26 cellular contexts compared by ENCODE assay signal in the genomic region with DNA sequence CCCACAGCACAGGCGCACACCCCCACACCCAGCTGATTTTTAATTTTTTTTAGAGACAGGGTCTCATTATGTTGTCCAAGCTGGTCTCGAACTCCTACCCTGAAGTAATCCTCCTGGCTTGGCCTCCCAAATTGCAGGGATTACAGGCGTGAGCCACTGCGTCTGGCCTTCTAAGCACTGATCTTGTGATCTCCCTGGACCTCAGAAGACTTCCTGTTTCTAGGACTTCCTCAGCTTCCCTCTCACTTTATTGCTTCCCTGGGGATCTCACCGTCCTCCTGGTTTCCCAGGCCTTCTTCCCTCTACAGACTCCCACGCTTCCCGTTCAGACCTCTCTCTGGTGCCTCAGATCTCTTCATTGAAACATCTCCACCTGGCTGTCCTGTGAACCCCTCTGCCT. TPM values are rescaled to one million over a fixed set of nuclear protein-coding genes. Genes with fewer than 3 reads are reported as not detected.
A peak's percentile ranks its signal among the peaks of the same experiment; 100 is the strongest.
DNase-seq lines count a peak whose midpoint lies in the region; ATAC-seq, FAIRE-seq and TF ChIP-seq lines count a peak whose summit lies in the region.
"Had no signal": no experiment of that assay in that cellular context is flagged by ENCODE, and none has a peak within 500 bp of the region (broad histone marks: within the 10 kb centered on the region; RNA-seq: fewer than 3 reads in every experiment).

No MANE protein-coding gene starts in this region.

- H4K20me1 ChIP-seq in K562 (replicated peaks; ENCODE audit: control insufficient read depth, insufficient read depth, low read length), result no peaks in the 10 kb centered on the region

- FAIRE-seq in K562 (lab: Jason Lieb, UNC), result no peak
- FAIRE-seq: A204.1, GM12878, HepG2 had no signal

- H3K4me1 ChIP-seq in K562 (replicated peaks in 1 of 2; ENCODE audit: control insufficient read depth in 2 of 2, insufficient read depth in 2 of 2, low read length in 2 of 2), result no peaks in the 10 kb centered on the region; a peak in 1 of 5 replicates
- H3K4me1 ChIP-seq in upper lobe of right lung, result no peaks in the 10 kb centered on the region
- no peaks in the 10 kb centered on the region for H3K4me1 ChIP-seq in ovary (ENCODE audit: insufficient read depth)

- peaks cover 6% of the 10 kb centered on the region for H3K4me1 Mint-ChIP-seq in activated CD8-positive, alpha-beta memory T cell treated with anti-CD3 and anti-CD28 coated beads, Interleukin-2, amount 10 ng/mL, durations not matched to agents 7 days and 5 days
- peaks cover 2% of the 10 kb centered on the region for H3K4me1 Mint-ChIP-seq in glutamatergic neuron (ENCODE audit: low read depth, unreplicated experiment)
- H3K4me1 Mint-ChIP-seq in CD4-positive, alpha-beta T cell (ENCODE audit: low read depth), result peaks cover 4% of the 10 kb centered on the region

- no peaks in the 10 kb centered on the region for H3K9me1 ChIP-seq in K562 (ENCODE audit: control insufficient read depth, insufficient read depth, low read length)

- H3K4me3 ChIP-seq in K562 (no peak overlapping the region), upper lobe of right lung (no peak overlapping the region), ovary (no peak overlapping the region)
- H3K4me3 ChIP-seq: GM12878 had no signal

- H3K36me3 Mint-ChIP-seq in activated CD8-positive, alpha-beta memory T cell treated with anti-CD3 and anti-CD28 coated beads, Interleukin-2, amount 10 ng/mL, durations not matched to agents 7 days and 5 days, result peaks cover 12% of the 10 kb centered on the region
- no peaks in the 10 kb centered on the region for H3K36me3 Mint-ChIP-seq in glutamatergic neuron (ENCODE audit: unreplicated experiment)
- H3K36me3 Mint-ChIP-seq in CD4-positive, alpha-beta T cell (ENCODE audit: low read depth), result peaks cover 48% of the 10 kb centered on the region

- no TSS peak for BruUV-seq in K562 (replicated peaks; lab: Mats Ljungman, UMichigan)

- no peaks in the 10 kb centered on the region for H3K9me3 Mint-ChIP-seq in activated CD8-positive, alpha-beta memory T cell treated with anti-CD3 and anti-CD28 coated beads, Interleukin-2, amount 10 ng/mL, durations not matched to agents 7 days and 5 days (ENCODE audit: low read depth)
- H3K9me3 Mint-ChIP-seq in glutamatergic neuron (ENCODE audit: unreplicated experiment), result no peaks in the 10 kb centered on the region
- no peaks in the 10 kb centered on the region for H3K9me3 Mint-ChIP-seq in CD4-positive, alpha-beta T cell
- H3K9me3 Mint-ChIP-seq: HFFc6 had no signal

- H3K27ac ChIP-seq in K562 (ENCODE audit: extremely low read depth, low read depth, low read length) (no peak overlapping the region), upper lobe of right lung (no peak overlapping the region), ovary (no peak overlapping the region)
- no peak overlapping the region for H3K27ac ChIP-seq in CD4-positive, alpha-beta T cell (ENCODE audit: low read depth, low read length)
- H3K27ac ChIP-seq: C4-2B, HL-60 had no signal

- ATAC-seq in activated CD8-positive, alpha-beta memory T cell treated with anti-CD3 and anti-CD28 coated beads, Interleukin-2, amount 10 ng/mL, durations not matched to agents 7 days and 5 days, result no peak
- ATAC-seq in K562 (no peak), upper lobe of right lung (peak; percentile 73)
- no peak for ATAC-seq in CD4-positive, alpha-beta T cell (ENCODE audit: poor library complexity)
- ATAC-seq: GM12878, HepG2, Panc1 had no signal

- in situ Hi-C loops in K562 (cut with MboI), result no loop called here

- TF ChIP-seq EP300 in K562 (IDR thresholded peaks at IDR 0.05; ENCODE audit: low read length) (no peak), ovary (IDR thresholded peaks at IDR 0.05) (no peak)

- no peak overlapping the region for H2AFZ ChIP-seq in K562 (ENCODE audit: low read depth, low read length)

- TF ChIP-seq CTCF in K562 (IDR thresholded peaks at IDR 0.05 in 2 of 3, conservative IDR thresholded peaks at IDR 0.05 in 1 of 3; ENCODE audit: insufficient read depth in 2 of 3, low read depth in 1 of 3, low read length in 3 of 3) (no peak), glutamatergic neuron (IDR thresholded peaks at IDR 0.05; ENCODE audit: partially characterized antibody, unreplicated experiment) (no peak), upper lobe of right lung (IDR thresholded peaks at IDR 0.05) (no peak), ovary (IDR thresholded peaks at IDR 0.05) (no peak)
- no peak for TF ChIP-seq CTCF in CD4-positive, alpha-beta T cell (IDR thresholded peaks at IDR 0.05)

- H3K79me2 ChIP-seq in K562 (ENCODE audit: control insufficient read depth, insufficient read depth, low read length), result no peaks in the 10 kb centered on the region

- CTCF ChIA-PET in activated CD8-positive, alpha-beta memory T cell treated with anti-CD3 and anti-CD28 coated beads, Interleukin-2, amount 10 ng/mL, durations not matched to agents 7 days and 5 days (lab: Charles Lee), result no interaction called here
- CTCF ChIA-PET in K562 (lab: Yijun Ruan, JAX; ENCODE audit: low intra/inter-chr PET ratio), result no interaction called here
- CTCF ChIA-PET in CD4-positive, alpha-beta T cell (lab: Charles Lee), result no interaction called here

- TF ChIP-seq RAD21 in K562 (CRISPR knock-in tag; conservative IDR thresholded peaks at IDR 0.05 in 1 of 2, IDR thresholded peaks at IDR 0.05 in 1 of 2), result no peak

- H3K36me3 ChIP-seq in K562 (ENCODE audit: control insufficient read depth, insufficient read depth, low read length) (peaks cover 9% of the 10 kb centered on the region; the same call in 1 of the 3 replicates), upper lobe of right lung (peaks cover 29% of the 10 kb centered on the region), ovary (no peaks in the 10 kb centered on the region)

- POLR2A ChIA-PET in K562 (lab: Yijun Ruan, JAX), result interaction anchor here (0.7 kb wide), 1 partner anchor 433 kb away, joined by 5 read pairs; no protein-coding TSS in a partner anchor
- POLR2A ChIA-PET in CD4-positive, alpha-beta T cell (lab: Charles Lee), result interaction anchor here (0.6 kb wide), 1 partner anchor 49 kb away, joined by 3 read pairs; no protein-coding TSS in a partner anchor

- intact Hi-C loops in K562 (cut with micrococcal nuclease), result no loop called here
- intact Hi-C loops in upper lobe of right lung (cut with DNase I), result no loop called here
- intact Hi-C loops in ovary (cut with DNase I), result no loop called here
- intact Hi-C loops in CD4-positive, alpha-beta T cell (cut with DNase I, micrococcal nuclease), result no loop called here

- 80% methylated on average over 4 of the region's 7 CpGs for WGBS in K562 (ENCODE audit: insufficient coverage, low coverage, missing lambda C conversion rate)
- 84 to 88% (median 86%) methylated on average over 7 of the region's 7 CpGs for WGBS in ovary, 3 donors

- H3K4me2 ChIP-seq in K562 (ENCODE audit: insufficient read depth, low read length), result no peak overlapping the region

- H3K9ac ChIP-seq in K562 (ENCODE audit: insufficient read depth in 1 of 2, low read depth in 2 of 2, low read length in 2 of 2), result no peak overlapping the region

- H3K4me3 Mint-ChIP-seq in activated CD8-positive, alpha-beta memory T cell treated with anti-CD3 and anti-CD28 coated beads, Interleukin-2, amount 10 ng/mL, durations not matched to agents 7 days and 5 days, result no peak overlapping the region
- no peak overlapping the region for H3K4me3 Mint-ChIP-seq in glutamatergic neuron (ENCODE audit: unreplicated experiment)
- no peak overlapping the region for H3K4me3 Mint-ChIP-seq in CD4-positive, alpha-beta T cell
- H3K4me3 Mint-ChIP-seq: HFFc6 had no signal

- H3K27ac Mint-ChIP-seq in activated CD8-positive, alpha-beta memory T cell treated with anti-CD3 and anti-CD28 coated beads, Interleukin-2, amount 10 ng/mL, durations not matched to agents 7 days and 5 days, result peak overlapping the region; percentile 17
- peak overlapping the region; percentile 18 for H3K27ac Mint-ChIP-seq in glutamatergic neuron (ENCODE audit: unreplicated experiment)
- no peak overlapping the region for H3K27ac Mint-ChIP-seq in CD4-positive, alpha-beta T cell
- H3K27ac Mint-ChIP-seq: HFFc6 had no signal

- H3K9me3 ChIP-seq in K562 (replicated peaks; ENCODE audit: control insufficient read depth, insufficient read depth, low read depth, low read length), result no peaks in the 10 kb centered on the region
- H3K9me3 ChIP-seq in upper lobe of right lung, result no peaks in the 10 kb centered on the region
- H3K9me3 ChIP-seq in ovary, result no peaks in the 10 kb centered on the region
- H3K9me3 ChIP-seq in CD4-positive, alpha-beta T cell (ENCODE audit: control insufficient read depth, low read length), result no peaks in the 10 kb centered on the region

- no peaks in the 10 kb centered on the region for H3K27me3 Mint-ChIP-seq in activated CD8-positive, alpha-beta memory T cell treated with anti-CD3 and anti-CD28 coated beads, Interleukin-2, amount 10 ng/mL, durations not matched to agents 7 days and 5 days
- peaks cover 6% of the 10 kb centered on the region for H3K27me3 Mint-ChIP-seq in glutamatergic neuron (ENCODE audit: unreplicated experiment)
- no peaks in the 10 kb centered on the region for H3K27me3 Mint-ChIP-seq in CD4-positive, alpha-beta T cell

- no peak for DNase-seq in activated CD8-positive, alpha-beta memory T cell treated with anti-CD3 and anti-CD28 coated beads, Interleukin-2, amount 10 ng/mL, durations not matched to agents 7 days and 5 days
- no peak for DNase-seq in activated CD8-positive, alpha-beta memory T cell treated with anti-CD3 and anti-CD28 coated beads, Interleukin-2, amount 50 U/mL, for 48 hours
- DNase-seq in K562 (ENCODE audit: extremely low read depth in 1 of 4, low spot score in 3 of 4) (no peak), glutamatergic neuron (no peak), upper lobe of right lung (no peak), ovary (no peak), NCI-H1105 treated with DMSO at 0.1 percent for 48 hours (lab: John Stamatoyannopoulos, UW) (no peak)
- no peak for DNase-seq in CD4-positive, alpha-beta T cell
- DNase-seq: COR-L47, DMS79, H7, HFFc6, KBM-7, MM.1S, NCI-H1048, NCI-H1436 treated with DMSO at 0.1 percent for 48 hours, NCI-H1930, NCI-H2227 treated with DMSO at 0.1 percent for 48 hours, NCI-H524, NCI-H82 had no signal

- H3K27me3 ChIP-seq in K562 (ENCODE audit: control insufficient read depth in 2 of 2, insufficient read depth in 2 of 2, low read length in 2 of 2), result no peaks in the 10 kb centered on the region
- H3K27me3 ChIP-seq in upper lobe of right lung, result no peaks in the 10 kb centered on the region
- H3K27me3 ChIP-seq in ovary, result no peaks in the 10 kb centered on the region
- H3K27me3 ChIP-seq in CD4-positive, alpha-beta T cell (ENCODE audit: control insufficient read depth, insufficient read depth, low read length), result no peaks in the 10 kb centered on the region

- no peak for TF ChIP-seq POLR2A in K562 (conservative IDR thresholded peaks at IDR 0.05)
- no peak for TF ChIP-seq POLR2A in ovary (IDR thresholded peaks at IDR 0.05)

RNA-seq across cellular contexts. Expression of a gene that starts 13.8 kb away (rescaled TPM):
- total RNA-seq in activated CD8-positive, alpha-beta memory T cell treated with anti-CD3 and anti-CD28 coated beads, Interleukin-2, amount 10 ng/mL, durations not matched to agents 7 days and 5 days, result 10 to 100 TPM; 11.9 to 13.5 TPM
- total RNA-seq in K562 (2011; cell fraction: chromatin; rRNA removed; ENCODE audit: low replicate concordance), result 28.7 and 36.1 TPM in 2 replicates
- total RNA-seq in K562 (2011; cell fraction: nucleolus; rRNA removed), result 12.0 and 18.5 TPM in 2 replicates
- 18.0 and 21.4 TPM in 2 replicates for total RNA-seq in K562 (2011; cell fraction: nucleoplasm; rRNA removed)
- total RNA-seq in K562 (2014; rRNA removed), result 6.1 and 6.6 TPM in 2 replicates
- 5.2 and 5.3 TPM in 2 replicates for total RNA-seq in K562 (2014; rRNA removed; fragmentation: Illumina TruSeq; extraction: Trizol)
- total RNA-seq in K562 (2015; rRNA removed; fragmentation: Illumina TruSeq; extraction: Trizol), result 5.1 and 5.7 TPM in 2 replicates
- 6.6 and 8.4 TPM in 2 replicates for total RNA-seq in K562 (2021)
- polyA plus RNA-seq in K562 (2011; rRNA removed), result 7.7 and 8.4 TPM in 2 replicates
- 5.6 and 5.7 TPM in 2 replicates for polyA plus RNA-seq in K562 (2011; cell fraction: cytosol; rRNA removed)
- 16.9 and 27.9 TPM in 2 replicates for polyA plus RNA-seq in K562 (2011; cell fraction: nucleus; rRNA removed)
- 4.0 and 6.3 TPM in 2 replicates for polyA plus RNA-seq in K562 (2012)
- polyA plus RNA-seq in K562 (2014; fragmentation: Illumina TruSeq; extraction: Trizol), result 5.1 and 6.3 TPM in 2 replicates
- polyA plus RNA-seq in K562 (2014; fragmentation: Nextera tagmentation; extraction: Ambion mirVana), result 1 to 10 TPM in 1 of 2 experiments, under 1 TPM in 1; 0.42 to 1.0 TPM
- 8.4 and 8.6 TPM in 2 replicates for polyA plus RNA-seq in K562 (2014; rRNA removed)
- polyA minus RNA-seq in K562 (2011; rRNA and poly(A)+ RNA removed), result 5.9 and 6.7 TPM in 2 replicates
- 3.0 and 7.6 TPM in 2 replicates for polyA minus RNA-seq in K562 (2011; cell fraction: cytosol; rRNA and poly(A)+ RNA removed)
- 6.0 and 6.1 TPM in 2 replicates for polyA minus RNA-seq in K562 (2011; cell fraction: nucleus; rRNA and poly(A)+ RNA removed)
- total RNA-seq in glutamatergic neuron (ENCODE audit: unreplicated experiment), result 13.6 TPM
- total RNA-seq in upper lobe of right lung, result 10.1 TPM
- total RNA-seq in ovary, result 10 to 100 TPM in 6 of 7 donors, 1 to 10 TPM in 1; 9.8 to 14.9 (median 12.6) TPM
- 10 to 100 TPM in 1 of 2 donors, 1 to 10 TPM in 1; 6.4 to 11.2 TPM for polyA plus RNA-seq in ovary
- 10 to 100 TPM; 25.4 to 28.1 TPM for total RNA-seq in CD4-positive, alpha-beta T cell

RNA-seq across cellular contexts. Expression of a gene that starts 28.4 kb away (rescaled TPM):
- total RNA-seq in activated CD8-positive, alpha-beta memory T cell treated with anti-CD3 and anti-CD28 coated beads, Interleukin-2, amount 10 ng/mL, durations not matched to agents 7 days and 5 days, result 1 to 10 TPM; 3.2 to 3.6 TPM
- total RNA-seq in K562 (2011; cell fraction: chromatin; rRNA removed; ENCODE audit: low replicate concordance), result 15.0 and 20.7 TPM in 2 replicates
- total RNA-seq in K562 (2011; cell fraction: nucleolus; rRNA removed), result 12.2 and 12.3 TPM in 2 replicates
- total RNA-seq in K562 (2011; cell fraction: nucleoplasm; rRNA removed), result 14.4 and 17.2 TPM in 2 replicates
- total RNA-seq in K562 (2014; rRNA removed), result 5.8 and 7.2 TPM in 2 replicates
- total RNA-seq in K562 (2014; rRNA removed; fragmentation: Illumina TruSeq; extraction: Trizol), result 5.2 and 5.3 TPM in 2 replicates
- 4.6 and 5.3 TPM in 2 replicates for total RNA-seq in K562 (2015; rRNA removed; fragmentation: Illumina TruSeq; extraction: Trizol)
- total RNA-seq in K562 (2021), result 4.9 TPM in 2 replicates
- 4.3 and 6.2 TPM in 2 replicates for polyA plus RNA-seq in K562 (2011; rRNA removed)
- 3.4 and 4.0 TPM in 2 replicates for polyA plus RNA-seq in K562 (2011; cell fraction: cytosol; rRNA removed)
- polyA plus RNA-seq in K562 (2011; cell fraction: nucleus; rRNA removed), result 16.6 and 29.5 TPM in 2 replicates
- polyA plus RNA-seq in K562 (2012), result 4.5 and 6.4 TPM in 2 replicates
- polyA plus RNA-seq in K562 (2014; fragmentation: Illumina TruSeq; extraction: Trizol), result 3.6 and 7.5 TPM in 2 replicates
- polyA plus RNA-seq in K562 (2014; fragmentation: Nextera tagmentation; extraction: Ambion mirVana), result 1 to 10 TPM; 1.3 to 2.5 TPM
- 7.6 and 8.4 TPM in 2 replicates for polyA plus RNA-seq in K562 (2014; rRNA removed)
- 4.3 TPM in 2 replicates for polyA minus RNA-seq in K562 (2011; rRNA and poly(A)+ RNA removed)
- polyA minus RNA-seq in K562 (2011; cell fraction: cytosol; rRNA and poly(A)+ RNA removed), result 1.1 and 3.5 TPM in 2 replicates
- polyA minus RNA-seq in K562 (2011; cell fraction: nucleus; rRNA and poly(A)+ RNA removed), result 8.1 TPM in 2 replicates
- total RNA-seq in glutamatergic neuron (ENCODE audit: unreplicated experiment), result 6.5 TPM
- total RNA-seq in upper lobe of right lung, result 6.3 TPM
- 10 to 100 TPM; 21.8 to 51.1 (median 24.0) TPM for total RNA-seq in ovary
- 10 to 100 TPM; 20.0 to 23.8 TPM for polyA plus RNA-seq in ovary
- 1 to 10 TPM; 2.3 to 2.5 TPM for total RNA-seq in CD4-positive, alpha-beta T cell

RNA-seq across cellular contexts. Expression of a gene that starts 29.3 kb away (rescaled TPM):
- 10 to 100 TPM; 34.1 to 38.9 TPM for total RNA-seq in activated CD8-positive, alpha-beta memory T cell treated with anti-CD3 and anti-CD28 coated beads, Interleukin-2, amount 10 ng/mL, durations not matched to agents 7 days and 5 days
- total RNA-seq in K562 (2011; cell fraction: chromatin; rRNA removed; ENCODE audit: low replicate concordance), result 24.7 and 34.2 TPM in 2 replicates
- 17.8 and 18.5 TPM in 2 replicates for total RNA-seq in K562 (2011; cell fraction: nucleolus; rRNA removed)
- 23.9 and 27.1 TPM in 2 replicates for total RNA-seq in K562 (2011; cell fraction: nucleoplasm; rRNA removed)
- 47.7 and 56.1 TPM in 2 replicates for total RNA-seq in K562 (2014; rRNA removed)
- total RNA-seq in K562 (2014; rRNA removed; fragmentation: Illumina TruSeq; extraction: Trizol), result 39.3 and 44.7 TPM in 2 replicates
- total RNA-seq in K562 (2015; rRNA removed; fragmentation: Illumina TruSeq; extraction: Trizol), result 40.1 and 41.2 TPM in 2 replicates
- total RNA-seq in K562 (2021), result 41.2 and 41.8 TPM in 2 replicates
- polyA plus RNA-seq in K562 (2011; rRNA removed), result 40.8 and 43.7 TPM in 2 replicates
- 46.2 and 84.1 TPM in 2 replicates for polyA plus RNA-seq in K562 (2011; cell fraction: cytosol; rRNA removed)
- 15.0 and 17.6 TPM in 2 replicates for polyA plus RNA-seq in K562 (2011; cell fraction: nucleus; rRNA removed)
- polyA plus RNA-seq in K562 (2012), result 37.8 and 38.6 TPM in 2 replicates
- polyA plus RNA-seq in K562 (2014; fragmentation: Illumina TruSeq; extraction: Trizol), result 56.5 and 62.4 TPM in 2 replicates
- 10 to 100 TPM; 36.3 to 63.2 TPM for polyA plus RNA-seq in K562 (2014; fragmentation: Nextera tagmentation; extraction: Ambion mirVana)
- 54.2 and 54.5 TPM in 2 replicates for polyA plus RNA-seq in K562 (2014; rRNA removed)
- polyA minus RNA-seq in K562 (2011; rRNA and poly(A)+ RNA removed), result 26.9 and 36.0 TPM in 2 replicates
- polyA minus RNA-seq in K562 (2011; cell fraction: cytosol; rRNA and poly(A)+ RNA removed), result 15.5 and 16.7 TPM in 2 replicates
- 7.1 and 10.9 TPM in 2 replicates for polyA minus RNA-seq in K562 (2011; cell fraction: nucleus; rRNA and poly(A)+ RNA removed)
- 25.9 TPM for total RNA-seq in glutamatergic neuron (ENCODE audit: unreplicated experiment)
- total RNA-seq in upper lobe of right lung, result 34.4 TPM
- 10 to 100 TPM; 14.6 to 36.8 (median 26.6) TPM for total RNA-seq in ovary
- polyA plus RNA-seq in ovary, result 10 to 100 TPM; 28.4 to 59.9 TPM
- total RNA-seq in CD4-positive, alpha-beta T cell, result 10 to 100 TPM; 12.6 to 14.5 TPM

RNA-seq across cellular contexts. Expression of a gene that starts 29.3 kb away (rescaled TPM):
- total RNA-seq in activated CD8-positive, alpha-beta memory T cell treated with anti-CD3 and anti-CD28 coated beads, Interleukin-2, amount 10 ng/mL, durations not matched to agents 7 days and 5 days, result 10 to 100 TPM; 10.3 to 13.1 TPM
- total RNA-seq in K562 (2011; cell fraction: chromatin; rRNA removed; ENCODE audit: low replicate concordance), result 6.6 and 6.9 TPM in 2 replicates
- 3.2 and 5.3 TPM in 2 replicates for total RNA-seq in K562 (2011; cell fraction: nucleolus; rRNA removed)
- total RNA-seq in K562 (2011; cell fraction: nucleoplasm; rRNA removed), result 1.8 and 3.7 TPM in 2 replicates
- total RNA-seq in K562 (2014; rRNA removed), result 0.54 and 1.8 TPM in 2 replicates
- total RNA-seq in K562 (2014; rRNA removed; fragmentation: Illumina TruSeq; extraction: Trizol), result 1.0 and 1.1 TPM in 2 replicates
- total RNA-seq in K562 (2015; rRNA removed; fragmentation: Illumina TruSeq; extraction: Trizol), result 0.83 and 1.2 TPM in 2 replicates
- 1.7 and 3.0 TPM in 2 replicates for total RNA-seq in K562 (2021)
- polyA plus RNA-seq in K562 (2011; rRNA removed), result 1.0 and 1.4 TPM in 2 replicates
- polyA plus RNA-seq in K562 (2011; cell fraction: cytosol; rRNA removed), result 0.65 and 1.3 TPM in 2 replicates
- polyA plus RNA-seq in K562 (2011; cell fraction: nucleus; rRNA removed), result 1.8 and 2.9 TPM in 2 replicates
- polyA plus RNA-seq in K562 (2012), result 1.2 and 1.9 TPM in 2 replicates
- 0.65 and 0.96 TPM in 2 replicates for polyA plus RNA-seq in K562 (2014; fragmentation: Illumina TruSeq; extraction: Trizol)
- under 1 TPM; 0.04 to 0.13 TPM for polyA plus RNA-seq in K562 (2014; fragmentation: Nextera tagmentation; extraction: Ambion mirVana)
- polyA plus RNA-seq in K562 (2014; rRNA removed), result 0.62 and 1.1 TPM in 2 replicates
- polyA minus RNA-seq in K562 (2011; rRNA and poly(A)+ RNA removed), result 1.9 and 2.3 TPM in 2 replicates
- 0.82 and 2.5 TPM in 2 replicates for polyA minus RNA-seq in K562 (2011; cell fraction: cytosol; rRNA and poly(A)+ RNA removed)
- polyA minus RNA-seq in K562 (2011; cell fraction: nucleus; rRNA and poly(A)+ RNA removed), result 2.0 and 3.1 TPM in 2 replicates
- 24.5 TPM for total RNA-seq in glutamatergic neuron (ENCODE audit: unreplicated experiment)
- 21.4 TPM for total RNA-seq in upper lobe of right lung
- 10 to 100 TPM; 13.6 to 29.3 (median 26.1) TPM for total RNA-seq in ovary
- 10 to 100 TPM in 1 of 2 donors, 1 to 10 TPM in 1; 8.6 to 12.7 TPM for polyA plus RNA-seq in ovary
- 1 to 10 TPM; 5.0 to 5.4 TPM for total RNA-seq in CD4-positive, alpha-beta T cell
